Comparison of ENCODE assay signal across 15 cellular contexts in the genomic region with DNA sequence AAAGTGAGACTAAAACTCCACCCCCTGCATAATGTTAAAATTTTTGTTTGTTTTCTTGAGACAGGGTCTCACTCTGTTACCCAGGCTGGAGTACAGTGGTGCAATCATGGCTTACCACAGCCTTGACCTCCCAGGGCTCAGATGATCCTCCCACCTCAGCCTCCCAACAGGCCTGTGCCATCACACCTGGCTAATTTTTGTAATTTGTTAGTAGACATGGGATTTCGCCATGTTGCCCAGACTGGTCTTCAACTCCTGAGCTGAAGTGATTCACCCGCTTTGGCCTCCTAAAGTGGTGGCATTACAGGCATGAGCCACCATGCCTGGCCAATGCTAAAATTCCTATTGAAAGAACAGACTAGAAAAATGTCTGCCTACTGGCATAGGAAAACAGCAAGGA.
A peak's percentile ranks its signal among the peaks of the same experiment; 100 is the strongest.
DNase-seq lines count a peak whose midpoint lies in the region; ATAC-seq, FAIRE-seq and TF ChIP-seq lines count a peak whose summit lies in the region.
"Had no signal": no experiment of that assay in that cellular context is flagged by ENCODE, and none has a peak within 500 bp of the region (broad histone marks: within the 10 kb centered on the region; RNA-seq: fewer than 3 reads in every experiment).

No MANE protein-coding gene starts in this region.

- dilution Hi-C loops in endothelial cell of umbilical vein (cut with MboI; ENCODE audit: extremely low pct_ligation_motif_present, low sequenced_read_pairs), result no loop called here

- H3K4me1 ChIP-seq in OCI-LY3 (ENCODE audit: low read length) (peaks cover 38% of the 10 kb centered on the region), endothelial cell of umbilical vein (ENCODE audit: control insufficient read depth, extremely low read depth, insufficient read depth, low read length) (peaks cover 35% of the 10 kb centered on the region)

- H2AFZ ChIP-seq in OCI-LY3 (ENCODE audit: low read depth, low read length) (no peak overlapping the region), endothelial cell of umbilical vein (ENCODE audit: low read depth, low read length) (no peak overlapping the region)

- no peaks in the 10 kb centered on the region for H4K20me1 ChIP-seq in OCI-LY3 (ENCODE audit: insufficient read depth, low read length)
- no peaks in the 10 kb centered on the region for H4K20me1 ChIP-seq in endothelial cell of umbilical vein (replicated peaks; ENCODE audit: control insufficient read depth, extremely low read depth, insufficient read depth, low read length)

- no peak for ATAC-seq in natural killer cell treated with Interleukin-12 subunit alpha and Interleukin-12 subunit beta and Interleukin-15 and Interleukin-18, amount 100 ng/mL, for 72 hours
- ATAC-seq in natural killer cell, result no peak
- no peak for ATAC-seq in GM21381 (IDR thresholded peaks at IDR 0.05; ENCODE audit: unreplicated experiment)
- no peak for ATAC-seq in GM19397 (IDR thresholded peaks at IDR 0.05; ENCODE audit: unreplicated experiment)
- ATAC-seq: stimulated activated naive B cell treated with anti-CD40 and anti-IgM and Interleukin-4, amounts not matched to agents 10 μg/mL and 1 μg/mL and 100 μg/mL, for 72 hours had no signal

- BruUV-seq in endothelial cell of umbilical vein (replicated peaks; lab: Mats Ljungman, UMichigan), result no TSS peak

- H3K36me3 ChIP-seq in OCI-LY3 (replicated peaks; ENCODE audit: low read depth, low read length) (peaks cover 9% of the 10 kb centered on the region), endothelial cell of umbilical vein (ENCODE audit: control insufficient read depth in 2 of 2, extremely low read depth in 1 of 2, insufficient read depth in 2 of 2, low read length in 2 of 2) (peaks cover 0 to 4% of the 10 kb centered on the region in 2 experiments)

- no peak overlapping the region for H3K4me3 Mint-ChIP-seq in natural killer cell treated with Interleukin-12 subunit alpha and Interleukin-12 subunit beta and Interleukin-15 and Interleukin-18, amount 100 ng/mL, for 72 hours
- no peak overlapping the region for H3K4me3 Mint-ChIP-seq in natural killer cell
- H3K4me3 Mint-ChIP-seq: activated naive CD4-positive, alpha-beta T cell treated with anti-CD3 and anti-CD28 coated beads, Interleukin-2, amount 50 U/mL, for 24 hours; stimulated activated naive B cell treated with anti-CD40 and anti-IgM and Interleukin-4, amounts not matched to agents 10 μg/mL and 1 μg/mL and 100 μg/mL, for 72 hours had no signal

- H3K27me3 Mint-ChIP-seq in natural killer cell treated with Interleukin-12 subunit alpha and Interleukin-12 subunit beta and Interleukin-15 and Interleukin-18, amount 100 ng/mL, for 72 hours, result no peaks in the 10 kb centered on the region
- no peaks in the 10 kb centered on the region for H3K27me3 Mint-ChIP-seq in natural killer cell (ENCODE audit: low read depth in 2 of 2)
- H3K27me3 Mint-ChIP-seq: activated naive CD4-positive, alpha-beta T cell treated with anti-CD3 and anti-CD28 coated beads, Interleukin-2, amount 50 U/mL, for 24 hours; stimulated activated naive B cell treated with anti-CD40 and anti-IgM and Interleukin-4, amounts not matched to agents 10 μg/mL and 1 μg/mL and 100 μg/mL, for 72 hours had no signal

- no peaks in the 10 kb centered on the region for H3K9me1 ChIP-seq in endothelial cell of umbilical vein (replicated peaks; ENCODE audit: control insufficient read depth, extremely low read depth, insufficient read depth, low read length)

- H3K4me3 ChIP-seq in OCI-LY3 (ENCODE audit: low read length), result no peak overlapping the region
- H3K4me3 ChIP-seq in endothelial cell of umbilical vein (replicated peaks in 1 of 3; ENCODE audit: insufficient read depth in 1 of 3, low read depth in 1 of 3, low read length in 3 of 3), result no peak overlapping the region
- H3K4me3 ChIP-seq: coronary artery, HAP-1 had no signal

- no peak for TF ChIP-seq POLR2A in endothelial cell of umbilical vein (IDR thresholded peaks at IDR 0.05; ENCODE audit: low read depth, low read length)

- no peak for FAIRE-seq in endothelial cell of umbilical vein (lab: Jason Lieb, UNC)
- peak; percentile 91 for FAIRE-seq in urothelium cell line (lab: Jason Lieb, UNC)

- DNase-seq in natural killer cell treated with Interleukin-12 subunit alpha and Interleukin-12 subunit beta and Interleukin-15 and Interleukin-18, amount 100 ng/mL, for 72 hours (ENCODE audit: low spot score), result no peak
- DNase-seq in natural killer cell, result no peak
- no peak for DNase-seq in endothelial cell of umbilical vein (ENCODE audit: low read depth, low spot score)
- DNase-seq in urothelium cell line (ENCODE audit: low spot score), result no peak
- no peak for DNase-seq in AG08396 (ENCODE audit: low spot score)
- DNase-seq: DMS79 treated with DMSO at 0.1 percent for 48 hours; retina; stimulated activated CD4-positive, alpha-beta T cell treated with anti-CD3 and anti-CD28 coated beads, Interleukin-4, amount 100 ng/mL, for 1 hour; stimulated activated naive B cell treated with anti-CD40 and anti-IgM and Interleukin-4, amounts not matched to agents 10 μg/mL and 1 μg/mL and 100 μg/mL, for 72 hours had no signal

- peaks cover 5 to 11% of the 10 kb centered on the region in 2 donors for H3K4me1 Mint-ChIP-seq in natural killer cell treated with Interleukin-12 subunit alpha and Interleukin-12 subunit beta and Interleukin-15 and Interleukin-18, amount 100 ng/mL, for 72 hours (ENCODE audit: low read depth in 2 of 2)
- H3K4me1 Mint-ChIP-seq in natural killer cell, result no peaks in the 10 kb centered on the region

- intact Hi-C loops in natural killer cell (cut with micrococcal nuclease) (no loop called here), endothelial cell of umbilical vein (cut with micrococcal nuclease) (loop anchor here (2.0 kb wide), 1 partner anchor 46 kb away; no protein-coding TSS in a partner anchor)

- H3K9ac ChIP-seq in OCI-LY3 (ENCODE audit: low read length) (no peak overlapping the region), endothelial cell of umbilical vein (replicated peaks; ENCODE audit: extremely low read depth, insufficient read depth, low read length) (no peak overlapping the region)

- H3K27me3 ChIP-seq in OCI-LY3 (ENCODE audit: low read depth, low read length), result no peaks in the 10 kb centered on the region
- H3K27me3 ChIP-seq in endothelial cell of umbilical vein (ENCODE audit: control insufficient read depth in 2 of 2, insufficient read depth in 2 of 2, low read length in 2 of 2), result no peaks in the 10 kb centered on the region

- peak overlapping the region; percentile 31 to 67 for H3K27ac Mint-ChIP-seq in natural killer cell treated with Interleukin-12 subunit alpha and Interleukin-12 subunit beta and Interleukin-15 and Interleukin-18, amount 100 ng/mL, for 72 hours
- no peak overlapping the region for H3K27ac Mint-ChIP-seq in natural killer cell
- H3K27ac Mint-ChIP-seq: activated naive CD4-positive, alpha-beta T cell treated with anti-CD3 and anti-CD28 coated beads, Interleukin-2, amount 50 U/mL, for 24 hours had no signal

- H3K4me2 ChIP-seq in OCI-LY3 (ENCODE audit: low read length) (no peak overlapping the region), endothelial cell of umbilical vein (ENCODE audit: insufficient read depth, low read length) (peak overlapping the region; percentile 70)

- no peak for TF ChIP-seq CTCF in natural killer cell (IDR thresholded peaks at IDR 0.05)
- TF ChIP-seq CTCF in OCI-LY3 (IDR thresholded peaks at IDR 0.05; ENCODE audit: low read depth, low read length), result no peak
- no peak for TF ChIP-seq CTCF in endothelial cell of umbilical vein (IDR thresholded peaks at IDR 0.05; ENCODE audit: extremely low read depth in 1 of 2, insufficient read depth in 1 of 2, low read depth in 1 of 2, low read length in 2 of 2)

- POLR2A ChIA-PET in endothelial cell of umbilical vein (lab: Charles Lee), result no interaction called here

- CTCF ChIA-PET in endothelial cell of umbilical vein (lab: Charles Lee), result interaction anchor here (0.7 to 5.8 kb wide), 7 partner anchors 10 to 483 kb away, joined by 3 to 100 read pairs (median 10); no protein-coding TSS in a partner anchor

- H3K9me3 ChIP-seq in OCI-LY3 (ENCODE audit: insufficient read depth, low read length) (no peaks in the 10 kb centered on the region), endothelial cell of umbilical vein (replicated peaks; ENCODE audit: control insufficient read depth, insufficient read depth, low read length) (no peaks in the 10 kb centered on the region)
- H3K9me3 ChIP-seq: HAP-1 had no signal

- H3K27ac ChIP-seq in OCI-LY3 (ENCODE audit: low read length) (0 out of 2 replicates have a peak overlapping the region, but pooled peaks have one; percentile 91), endothelial cell of umbilical vein (ENCODE audit: insufficient read depth, low read depth, low read length) (peak overlapping the region; percentile 36)
- H3K27ac ChIP-seq: coronary artery had no signal

- H3K79me2 ChIP-seq in OCI-LY3 (ENCODE audit: low read length) (no peaks in the 10 kb centered on the region), endothelial cell of umbilical vein (ENCODE audit: control insufficient read depth, insufficient read depth, low read length) (no peaks in the 10 kb centered on the region)

- peaks cover 12% of the 10 kb centered on the region for H3K36me3 Mint-ChIP-seq in natural killer cell treated with Interleukin-12 subunit alpha and Interleukin-12 subunit beta and Interleukin-15 and Interleukin-18, amount 100 ng/mL, for 72 hours
- H3K36me3 Mint-ChIP-seq in natural killer cell, result peaks cover 10% of the 10 kb centered on the region

- no peaks in the 10 kb centered on the region for H3K9me3 Mint-ChIP-seq in natural killer cell treated with Interleukin-12 subunit alpha and Interleukin-12 subunit beta and Interleukin-15 and Interleukin-18, amount 100 ng/mL, for 72 hours
- H3K9me3 Mint-ChIP-seq in natural killer cell, result no peaks in the 10 kb centered on the region
- H3K9me3 Mint-ChIP-seq: activated naive CD4-positive, alpha-beta T cell treated with anti-CD3 and anti-CD28 coated beads, Interleukin-2, amount 50 U/mL, for 24 hours; stimulated activated naive B cell treated with anti-CD40 and anti-IgM and Interleukin-4, amounts not matched to agents 10 μg/mL and 1 μg/mL and 100 μg/mL, for 72 hours had no signal

TF ChIP-seq in endothelial cell of umbilical vein, 7 proteins besides CTCF, POLR2A, EP300 and RAD21:
- no peak for TF ChIP-seq GATA2 (IDR thresholded peaks at IDR 0.05; ENCODE audit: insufficient read depth, insufficient read length, low read depth, low read length)
- no peak for TF ChIP-seq EZH2 (IDR thresholded peaks at IDR 0.05; ENCODE audit: borderline replicate concordance, low read depth, low read length, severe bottlenecking)
- TF ChIP-seq MYC (IDR thresholded peaks at IDR 0.05; ENCODE audit: low read depth, low read length), result no peak
- TF ChIP-seq FOS (IDR thresholded peaks at IDR 0.05; ENCODE audit: borderline replicate concordance, insufficient read depth, low read length), result no peak
- TF ChIP-seq, protein P1, sequence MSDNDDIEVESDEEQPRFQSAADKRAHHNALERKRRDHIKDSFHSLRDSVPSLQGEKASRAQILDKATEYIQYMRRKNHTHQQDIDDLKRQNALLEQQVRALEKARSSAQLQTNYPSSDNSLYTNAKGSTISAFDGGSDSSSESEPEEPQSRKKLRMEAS (IDR thresholded peaks at IDR 0.05; ENCODE audit: insufficient read depth, insufficient read length), result no peak
- TF ChIP-seq POLR2AphosphoS5 (IDR thresholded peaks at IDR 0.05; ENCODE audit: insufficient read depth, low read depth, low read length), result no peak
- TF ChIP-seq JUN (IDR thresholded peaks at IDR 0.05; ENCODE audit: borderline replicate concordance, insufficient read depth, insufficient read length, low read depth), result no peak

Comparison
In these comparisons a context has a peak if more than half of its experiments do, and no peak if none do; other contexts are left out.
1. H3K27ac Mint-ChIP-seq: peak in natural killer cell treated with Interleukin-12 subunit alpha and Interleukin-12 subunit beta and Interleukin-15 and Interleukin-18, amount 100 ng/mL, for 72 hours (2 of 2); none in natural killer cell (0 of 2).